13 cellular contexts compared by ENCODE assay signal in the genomic region with DNA sequence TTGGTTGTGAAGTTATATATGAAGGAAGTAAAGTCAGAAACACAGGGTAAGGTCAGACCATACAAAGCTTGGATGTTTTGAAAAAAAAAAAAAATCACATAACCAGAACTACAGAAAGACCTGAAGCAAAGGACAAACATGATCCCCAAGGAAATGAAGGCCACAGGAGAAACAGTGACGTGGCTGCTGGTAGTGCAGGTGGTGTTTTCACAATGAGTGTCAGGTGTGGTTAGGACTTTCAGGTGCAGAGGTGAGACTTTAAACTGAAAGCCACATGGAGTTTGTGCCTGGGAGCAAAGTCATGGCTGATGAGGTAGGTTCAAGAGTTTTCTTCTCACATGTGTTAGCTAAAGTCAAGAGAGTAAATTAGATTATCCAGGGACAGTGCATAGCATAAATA.
A peak's percentile ranks its signal among the peaks of the same experiment; 100 is the strongest.
DNase-seq lines count a peak whose midpoint lies in the region; ATAC-seq and TF ChIP-seq lines count a peak whose summit lies in the region.
"Had no signal": no experiment of that assay in that cellular context is flagged by ENCODE, and none has a peak within 500 bp of the region (broad histone marks: within the 10 kb centered on the region; RNA-seq: fewer than 3 reads in every experiment).

No MANE protein-coding gene starts in this region.

- intact Hi-C loops in mucosa of descending colon (cut with DNase I, micrococcal nuclease) (no loop called here), aorta (cut with DNase I) (no loop called here)

- no peaks in the 10 kb centered on the region for H3K27me3 ChIP-seq in aorta (ENCODE audit: control insufficient read depth in 1 of 2, insufficient read depth in 2 of 2, low read length in 1 of 2)

- H3K4me3 ChIP-seq in mucosa of descending colon (no peak overlapping the region), aorta (ENCODE audit: low read length in 2 of 2) (no peak overlapping the region)

- H3K36me3 ChIP-seq in mucosa of descending colon (ENCODE audit: low read depth) (no peaks in the 10 kb centered on the region), aorta (ENCODE audit: control insufficient read depth in 1 of 2, insufficient read depth in 2 of 2, low read length in 1 of 2) (no peaks in the 10 kb centered on the region)

- no peaks in the 10 kb centered on the region for H3K9me3 ChIP-seq in mucosa of descending colon
- H3K9me3 ChIP-seq in aorta (ENCODE audit: control insufficient read depth, low read length) = peaks cover 1% of the 10 kb centered on the region

- DNase-seq in mucosa of descending colon (peak in 1 of 3 donors; percentile 19), HuH-7 (ENCODE audit: low spot score) (no peak), aorta (no peak), NCI-H1092 treated with DMSO at 0.1 percent for 48 hours (lab: John Stamatoyannopoulos, UW) (no peak), NCI-H2196 treated with DMSO at 0.1 percent for 48 hours (lab: John Stamatoyannopoulos, UW; ENCODE audit: unreplicated experiment) (no peak)
- DNase-seq: amygdala; effector memory CD8-positive, alpha-beta T cell; hippocampal formation; mesendoderm; stimulated activated CD4-positive, alpha-beta T cell treated with anti-CD3 and anti-CD28 coated beads, Interleukin-4, amount 100 ng/mL, for 24 hours had no signal

- H3K27ac ChIP-seq in aorta (ENCODE audit: low read depth in 1 of 2, low read length in 2 of 2) = no peak overlapping the region

- no peak for TF ChIP-seq CTCF in mucosa of descending colon (IDR thresholded peaks at IDR 0.05)

- H3K4me1 ChIP-seq in mucosa of descending colon (ENCODE audit: low read depth) (no peaks in the 10 kb centered on the region), aorta (ENCODE audit: control insufficient read depth in 1 of 2, insufficient read depth in 2 of 2, low read length in 2 of 2) (no peaks in the 10 kb centered on the region)

- WGBS in aorta, 2 donors = 87 to 91% methylated on average over 1 of the region's 1 CpG

- ATAC-seq in GM18909 (IDR thresholded peaks at IDR 0.05; ENCODE audit: poor library complexity, unreplicated experiment) (peak; percentile 87), GM21529 (IDR thresholded peaks at IDR 0.05; ENCODE audit: unreplicated experiment) (peak; percentile 75), HG03108 (IDR thresholded peaks at IDR 0.05; ENCODE audit: unreplicated experiment) (peak; percentile 89), mucosa of descending colon (peak; percentile 15), aorta (ENCODE audit: low FRiP score) (no peak)
- ATAC-seq: effector memory CD8-positive, alpha-beta T cell had no signal
